ENCODE assay signal across 15 cellular contexts in the genomic region with DNA sequence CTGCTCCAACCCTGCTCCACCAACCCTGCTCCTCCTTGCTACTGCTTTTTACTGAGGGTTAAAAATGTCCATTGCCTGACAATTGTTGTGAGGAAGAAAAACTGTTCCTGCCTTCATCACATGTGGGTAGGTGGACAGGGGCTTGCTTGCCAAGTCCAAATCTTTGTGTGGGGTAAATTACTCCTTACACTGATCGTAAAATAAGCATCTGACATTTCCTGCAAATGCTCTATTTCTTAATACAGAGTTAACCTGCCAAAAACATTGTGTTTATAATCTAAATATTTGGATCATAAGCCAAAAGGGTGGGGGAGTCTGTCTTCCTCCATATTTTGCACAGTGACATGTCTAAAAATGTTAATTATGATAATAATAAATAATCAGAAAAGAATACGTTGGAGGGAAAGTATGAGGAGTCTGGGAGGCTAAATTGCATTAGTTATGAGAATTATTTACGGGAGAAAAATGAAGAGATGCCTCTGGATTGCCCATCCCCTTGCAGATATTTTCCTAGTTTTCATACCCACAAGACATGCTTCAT.
"Had no signal": no experiment of that assay in that cellular context is flagged by ENCODE, and none has a peak within 500 bp of the region (broad histone marks: within the 10 kb centered on the region; RNA-seq: fewer than 3 reads in every experiment).

No MANE protein-coding gene starts in this region.

- H3K27ac Mint-ChIP-seq: activated CD4-positive, alpha-beta T cell treated with anti-CD3 and anti-CD28 coated beads, Interleukin-2, amount 10 ng/mL, durations not matched to agents 7 days and 5 days; activated naive CD8-positive, alpha-beta T cell; dendritic cell treated with granulocyte-macrophage colony-stimulating factor and Interleukin-4, amounts not matched to agents 40 ng/mL and 50 ng/mL, for 4 days; stimulated activated memory B cell treated with anti-CD40 and anti-IgM and Interleukin-4, amounts not matched to agents 10 μg/mL and 1 μg/mL and 100 μg/mL, for 72 hours; type B pancreatic cell had no signal

- H3K4me3 Mint-ChIP-seq: activated CD4-positive, alpha-beta T cell treated with anti-CD3 and anti-CD28 coated beads, Interleukin-2, amount 10 ng/mL, durations not matched to agents 7 days and 5 days; activated naive CD8-positive, alpha-beta T cell; dendritic cell treated with granulocyte-macrophage colony-stimulating factor and Interleukin-4, amounts not matched to agents 40 ng/mL and 50 ng/mL, for 4 days; stimulated activated memory B cell treated with anti-CD40 and anti-IgM and Interleukin-4, amounts not matched to agents 10 μg/mL and 1 μg/mL and 100 μg/mL, for 72 hours; type B pancreatic cell had no signal

- H3K4me1 ChIP-seq: lower lobe of right lung had no signal

- H3K27ac ChIP-seq: lower lobe of right lung, parathyroid adenoma had no signal

- H3K27me3 Mint-ChIP-seq: activated CD4-positive, alpha-beta T cell treated with anti-CD3 and anti-CD28 coated beads, Interleukin-2, amount 10 ng/mL, durations not matched to agents 7 days and 5 days; activated naive CD8-positive, alpha-beta T cell; dendritic cell treated with granulocyte-macrophage colony-stimulating factor and Interleukin-4, amounts not matched to agents 40 ng/mL and 50 ng/mL, for 4 days; stimulated activated memory B cell treated with anti-CD40 and anti-IgM and Interleukin-4, amounts not matched to agents 10 μg/mL and 1 μg/mL and 100 μg/mL, for 72 hours; type B pancreatic cell had no signal

- DNase-seq: activated CD4-positive, alpha-beta T cell treated with anti-CD3 and anti-CD28 coated beads, Interleukin-2, amount 10 ng/mL, durations not matched to agents 7 days and 5 days; activated CD8-positive, alpha-beta memory T cell treated with anti-CD3 and anti-CD28 coated beads, Interleukin-2, amount 50 U/mL, for 48 hours; activated gamma-delta T cell treated with Interleukin-2 at 50 U/mL for 16 hours; anterior cingulate cortex; effector memory CD4-positive, alpha-beta T cell; foreskin melanocyte; heart left ventricle; left colon; lower lobe of right lung; stimulated activated CD4-positive, alpha-beta T cell treated with anti-CD3 and anti-CD28 coated beads, Interleukin-2, amount 100 ng/mL, for 48 hours had no signal

- H3K9ac ChIP-seq: parathyroid adenoma had no signal

- H3K36me3 ChIP-seq: heart left ventricle, lower lobe of right lung had no signal

- H3K36me3 Mint-ChIP-seq: activated naive CD8-positive, alpha-beta T cell; stimulated activated memory B cell treated with anti-CD40 and anti-IgM and Interleukin-4, amounts not matched to agents 10 μg/mL and 1 μg/mL and 100 μg/mL, for 72 hours; type B pancreatic cell had no signal

- H3K9me3 Mint-ChIP-seq: activated CD4-positive, alpha-beta T cell treated with anti-CD3 and anti-CD28 coated beads, Interleukin-2, amount 10 ng/mL, durations not matched to agents 7 days and 5 days; dendritic cell treated with granulocyte-macrophage colony-stimulating factor and Interleukin-4, amounts not matched to agents 40 ng/mL and 50 ng/mL, for 4 days; stimulated activated memory B cell treated with anti-CD40 and anti-IgM and Interleukin-4, amounts not matched to agents 10 μg/mL and 1 μg/mL and 100 μg/mL, for 72 hours had no signal

- H3K9me3 ChIP-seq: heart left ventricle, lower lobe of right lung had no signal

- H3K4me3 ChIP-seq: heart left ventricle, lower lobe of right lung had no signal

- H3K27me3 ChIP-seq: heart left ventricle had no signal

- ATAC-seq: heart left ventricle; left colon; lower lobe of right lung; stimulated activated memory B cell treated with anti-CD40 and anti-IgM and Interleukin-4, amounts not matched to agents 10 μg/mL and 1 μg/mL and 100 μg/mL, for 72 hours had no signal

- H3K79me2 ChIP-seq: parathyroid adenoma had no signal

- H3K4me1 Mint-ChIP-seq: activated CD4-positive, alpha-beta T cell treated with anti-CD3 and anti-CD28 coated beads, Interleukin-2, amount 10 ng/mL, durations not matched to agents 7 days and 5 days had no signal
